8 cellular contexts compared by ENCODE assay signal in genomic region chr1:26826261-26827201, GRCh38. TPM values are rescaled to one million over a fixed set of nuclear protein-coding genes. Genes with fewer than 3 reads are reported as not detected.
DNase-seq lines count a peak whose midpoint lies in the region; ATAC-seq and TF ChIP-seq lines count a peak whose summit lies in the region.

ZDHHC18 (plus strand) TSS chr1:26826688; CDS start chr1:26826805, 117 bp downstream.

- no peaks in the 10 kb centered on the region for H3K36me3 ChIP-seq in ascending aorta

- H3K27ac ChIP-seq in ascending aorta: peak within 1 kb of the TSS; percentile 75 to 76

- H3K4me3 ChIP-seq in LNCaP clone FGC (ENCODE audit: low read depth, low read length): peak within 1 kb of the TSS; percentile 60
- H3K4me3 ChIP-seq in ascending aorta: peak within 1 kb of the TSS; percentile 52 to 92

- TF ChIP-seq CTCF in LNCaP clone FGC (IDR thresholded peaks at IDR 0.05; ENCODE audit: control insufficient read depth, extremely low read depth, insufficient read depth) (peak; percentile 72), ascending aorta (IDR thresholded peaks at IDR 0.05) (peak; percentile 26 to 67 (median 40))

- peak; percentile 44 for DNase-seq in ELF-1 (ENCODE audit: low read depth, low spot score)
- DNase-seq in LNCaP clone FGC (ENCODE audit: low read depth): no peak
- peak; percentile 70 to 76 (median 76) for DNase-seq in T-helper 17 cell
- peak in 1 of 2 donors; percentile 76 for DNase-seq in ascending aorta (ENCODE audit: low spot score in 2 of 2)
- DNase-seq in hepatic stellate cell (ENCODE audit: low spot score): peak; percentile 86
- DNase-seq in renal cortical epithelial cell (ENCODE audit: low read depth): no peak

- H3K4me3 Mint-ChIP-seq in T-helper 17 cell: peak within 1 kb of the TSS; percentile 99

- peak; percentile 73 for ATAC-seq in GM21737 (IDR thresholded peaks at IDR 0.05; ENCODE audit: unreplicated experiment)
- peak; percentile 88 for ATAC-seq in T-helper 17 cell
- no peak for ATAC-seq in GM18870 (IDR thresholded peaks at IDR 0.05; ENCODE audit: unreplicated experiment)

- H3K27me3 Mint-ChIP-seq in T-helper 17 cell: no peaks in the 10 kb centered on the region

- H3K27me3 ChIP-seq in ascending aorta: no peaks in the 10 kb centered on the region

- H3K4me1 ChIP-seq in ascending aorta: peaks cover 3 to 14% of the 10 kb centered on the region in 2 donors

- peaks cover 44% of the 10 kb centered on the region for H3K4me1 Mint-ChIP-seq in T-helper 17 cell

- H3K27ac Mint-ChIP-seq in T-helper 17 cell: peak within 1 kb of the TSS; percentile 100

- H3K36me3 Mint-ChIP-seq in T-helper 17 cell (ENCODE audit: low read depth): peaks cover 9% of the 10 kb centered on the region

- no peaks in the 10 kb centered on the region for H3K9me3 ChIP-seq in T-helper 17 cell (ENCODE audit: control insufficient read depth, low read length, poor library complexity, severe bottlenecking)
- no peaks in the 10 kb centered on the region for H3K9me3 ChIP-seq in ascending aorta

- intact Hi-C loops in ascending aorta (cut with DNase I): no loop called here

RNA-seq across cellular contexts. Expression of gene ZDHHC18, which starts in this region (rescaled TPM):
- 10 to 100 TPM; 70.2 to 71.2 TPM for total RNA-seq in T-helper 17 cell
- total RNA-seq in ascending aorta: 36.0 TPM
- 8.9 and 10.3 TPM in 2 replicates for total RNA-seq in renal cortical epithelial cell

Comparison
In these comparisons a context has a peak if more than half of its experiments do, and no peak if none do; other contexts are left out.
1. DNase-seq: peak in ELF-1 (single experiment), T-helper 17 cell (3 of 3) and hepatic stellate cell (single experiment); none in LNCaP clone FGC (single experiment) and renal cortical epithelial cell (single experiment).